In the genomic region with DNA sequence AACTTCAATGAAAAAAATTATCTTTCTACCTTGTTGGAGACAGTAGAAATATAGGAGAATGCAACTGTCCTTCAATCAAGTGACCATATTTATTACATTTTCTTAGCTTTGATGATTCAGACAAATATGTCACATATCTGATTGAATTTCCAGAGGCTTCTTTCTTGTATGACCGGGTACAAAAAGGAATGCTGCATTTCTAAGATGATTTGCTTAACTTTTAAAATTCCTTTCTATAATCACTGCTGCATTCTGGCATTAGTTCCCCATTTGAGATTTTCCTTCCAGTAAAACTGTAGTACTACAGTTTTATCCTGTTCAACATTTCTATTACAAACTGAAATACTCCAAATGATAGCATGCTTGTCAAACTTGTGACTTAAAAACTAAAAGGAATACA, we compare ENCODE assay signal across 23 cellular contexts.
"Had no signal": no experiment of that assay in that cellular context is flagged by ENCODE, and none has a peak within 500 bp of the region (broad histone marks: within the 10 kb centered on the region; RNA-seq: fewer than 3 reads in every experiment).

No MANE protein-coding gene starts in this region.

- H3K79me2 ChIP-seq: parathyroid adenoma had no signal

- H3K27me3 ChIP-seq: esophagus muscularis mucosa, gastroesophageal sphincter, right lobe of liver, spleen, stomach, transverse colon had no signal

- H2AFZ ChIP-seq: parathyroid adenoma had no signal

- H3K27ac ChIP-seq: epithelial cell of prostate, esophagus muscularis mucosa, gastroesophageal sphincter, parathyroid adenoma, prostate gland, right lobe of liver, spleen, stomach, thoracic aorta, transverse colon had no signal

- H3K9ac ChIP-seq: parathyroid adenoma had no signal

- DNase-seq: effector memory CD8-positive, alpha-beta T cell; foreskin fibroblast; glutamatergic neuron; left colon; left ventricle myocardium superior; mesendoderm; naive thymus-derived CD4-positive, alpha-beta T cell; nephron progenitor cell; right lobe of liver; spleen; stimulated activated CD4-positive, alpha-beta T cell treated with anti-CD3 and anti-CD28 coated beads, Interleukin-15, amount 100 ng/mL, for 24 hours; stimulated activated CD4-positive, alpha-beta T cell treated with anti-CD3 and anti-CD28 coated beads, Interleukin-2, amount 100 ng/mL, for 24 hours; stimulated activated CD4-positive, alpha-beta T cell treated with anti-CD3 and anti-CD28 coated beads, Interleukin-4, amount 100 ng/mL, for 4 hours; stimulated activated naive B cell treated with anti-CD40 and anti-IgM and Interleukin-4, amounts not matched to agents 10 μg/mL and 1 μg/mL and 100 μg/mL, for 72 hours; stomach; substantia nigra; transverse colon had no signal

- H3K36me3 ChIP-seq: prostate gland, right lobe of liver, transverse colon had no signal

- H3K4me1 ChIP-seq: parathyroid adenoma, prostate gland had no signal

- ATAC-seq: effector memory CD8-positive, alpha-beta T cell; gastroesophageal sphincter; left colon; left ventricle myocardium superior; naive thymus-derived CD4-positive, alpha-beta T cell; right lobe of liver; stimulated activated naive B cell treated with anti-CD40 and anti-IgM and Interleukin-4, amounts not matched to agents 10 μg/mL and 1 μg/mL and 100 μg/mL, for 72 hours had no signal

- H3K4me3 ChIP-seq: esophagus muscularis mucosa, gastroesophageal sphincter, prostate gland, right lobe of liver, spleen, stomach, thoracic aorta, transverse colon had no signal

- H3K9me3 ChIP-seq: esophagus muscularis mucosa, gastroesophageal sphincter, prostate gland, right lobe of liver, spleen, stomach, thoracic aorta, transverse colon had no signal
